In the genomic region with DNA sequence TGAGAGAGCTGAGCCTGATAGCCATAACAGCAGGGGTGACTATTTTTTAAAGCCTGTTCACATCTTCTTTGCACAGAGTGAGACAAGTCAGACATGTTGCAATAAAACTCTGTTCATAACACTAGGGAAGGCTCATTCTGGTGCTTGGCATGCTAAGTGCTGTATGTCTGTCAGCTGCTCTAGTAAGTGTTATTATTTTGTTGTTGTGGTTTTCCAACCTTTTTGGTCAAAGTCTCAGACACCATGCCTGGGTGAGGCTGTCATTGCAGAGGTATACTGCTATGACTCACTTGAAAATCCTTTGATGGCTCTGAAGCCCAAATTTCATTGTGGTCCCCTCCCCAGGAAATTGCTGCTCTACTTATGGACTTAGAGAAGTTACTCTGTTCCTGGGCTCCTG, we compare ENCODE assay signal across 18 cellular contexts.
DNase-seq lines count a peak whose midpoint lies in the region; ATAC-seq and TF ChIP-seq lines count a peak whose summit lies in the region.
"Had no signal": no experiment of that assay in that cellular context is flagged by ENCODE, and none has a peak within 500 bp of the region (broad histone marks: within the 10 kb centered on the region; RNA-seq: fewer than 3 reads in every experiment).

No MANE protein-coding gene starts in this region.

- intact Hi-C loops in esophagus muscularis mucosa (cut with DNase I) = no loop called here
- intact Hi-C loops in transverse colon (cut with DNase I; ENCODE audit: low total_unique reads) = no loop called here
- intact Hi-C loops in activated naive CD4-positive, alpha-beta T cell treated with anti-CD3 and anti-CD28 coated beads for 36 hours (cut with micrococcal nuclease) = loop anchor here (2.0 kb wide), 1 partner anchor 528 kb away; no protein-coding TSS in a partner anchor

- H3K4me3 ChIP-seq in esophagus muscularis mucosa (no peak overlapping the region), transverse colon (no peak overlapping the region)
- H3K4me3 ChIP-seq: GM23338 had no signal

- ATAC-seq in activated naive CD8-positive, alpha-beta T cell treated with anti-CD3 and anti-CD28 coated beads, Interleukin-2, amount 50 U/mL, for 24 hours = no peak
- no peak for ATAC-seq in stimulated activated memory B cell treated with anti-CD40 and anti-IgM and Interleukin-4, amounts not matched to agents 10 μg/mL and 1 μg/mL and 100 μg/mL, for 72 hours
- ATAC-seq: GM23338 had no signal

- H3K27ac ChIP-seq in esophagus muscularis mucosa (replicated peaks in 1 of 4) (no peak overlapping the region), transverse colon (no peak overlapping the region)
- H3K27ac ChIP-seq: 22Rv1 had no signal

- H3K4me3 Mint-ChIP-seq in activated naive CD4-positive, alpha-beta T cell treated with anti-CD3 and anti-CD28 coated beads for 36 hours = no peak overlapping the region
- H3K4me3 Mint-ChIP-seq in activated naive CD8-positive, alpha-beta T cell treated with anti-CD3 and anti-CD28 coated beads, Interleukin-2, amount 50 U/mL, for 24 hours = no peak overlapping the region
- H3K4me3 Mint-ChIP-seq in stimulated activated memory B cell treated with anti-CD40 and anti-IgM and Interleukin-4, amounts not matched to agents 10 μg/mL and 1 μg/mL and 100 μg/mL, for 72 hours = no peak overlapping the region
- H3K4me3 Mint-ChIP-seq: B cell; CD4-positive, alpha-beta T cell; GM23338; H9 had no signal

- H3K36me3 Mint-ChIP-seq in activated naive CD4-positive, alpha-beta T cell treated with anti-CD3 and anti-CD28 coated beads for 36 hours (ENCODE audit: low read depth) = no peaks in the 10 kb centered on the region
- H3K36me3 Mint-ChIP-seq in activated naive CD8-positive, alpha-beta T cell treated with anti-CD3 and anti-CD28 coated beads, Interleukin-2, amount 50 U/mL, for 24 hours (ENCODE audit: low read depth) = no peaks in the 10 kb centered on the region
- H3K36me3 Mint-ChIP-seq in stimulated activated memory B cell treated with anti-CD40 and anti-IgM and Interleukin-4, amounts not matched to agents 10 μg/mL and 1 μg/mL and 100 μg/mL, for 72 hours = no peaks in the 10 kb centered on the region

- H3K27me3 ChIP-seq in esophagus muscularis mucosa (peaks cover 0 to 5% (median 0%) of the 10 kb centered on the region in 4 donors), transverse colon (no peaks in the 10 kb centered on the region)

- no peak overlapping the region for H3K27ac Mint-ChIP-seq in activated naive CD4-positive, alpha-beta T cell treated with anti-CD3 and anti-CD28 coated beads for 36 hours
- H3K27ac Mint-ChIP-seq in activated naive CD8-positive, alpha-beta T cell treated with anti-CD3 and anti-CD28 coated beads, Interleukin-2, amount 50 U/mL, for 24 hours = no peak overlapping the region
- no peak overlapping the region for H3K27ac Mint-ChIP-seq in stimulated activated memory B cell treated with anti-CD40 and anti-IgM and Interleukin-4, amounts not matched to agents 10 μg/mL and 1 μg/mL and 100 μg/mL, for 72 hours
- H3K27ac Mint-ChIP-seq: B cell; CD4-positive, alpha-beta T cell; GM23338; H9 had no signal

- no peaks in the 10 kb centered on the region for H3K4me1 ChIP-seq in esophagus muscularis mucosa
- peaks cover 0 to 6% (median 0%) of the 10 kb centered on the region in 4 donors for H3K4me1 ChIP-seq in transverse colon

- in situ Hi-C loops in transverse colon (cut with MboI; ENCODE audit: low pct_ligation_motif_present in 1 of 4, low pct_unique_long_range_greater_than_20kb in 1 of 4, low sequenced_read_pairs in 3 of 4) = loop anchor here in 2 of 4 donors (10.0 to 25.0 kb wide), 2 partner anchors 122 to 469 kb away; no protein-coding TSS in a partner anchor

- DNase-seq in NCI-H2107 treated with DMSO at 0.1 percent for 48 hours (lab: John Stamatoyannopoulos, UW; ENCODE audit: unreplicated experiment) (peak; percentile 4), NCI-H2107 (lab: John Stamatoyannopoulos, UW) (no peak), GM04503 (ENCODE audit: low read depth) (peak; percentile 19), esophagus muscularis mucosa (ENCODE audit: extremely low spot score) (peak; percentile 77), transverse colon (peak; percentile 16)
- DNase-seq in activated naive CD4-positive, alpha-beta T cell treated with anti-CD3 and anti-CD28 coated beads for 36 hours = no peak
- DNase-seq in activated naive CD8-positive, alpha-beta T cell treated with anti-CD3 and anti-CD28 coated beads, Interleukin-2, amount 50 U/mL, for 24 hours = no peak
- DNase-seq: C1 segment of cervical spinal cord; Calu3; CD4-positive, alpha-beta T cell; DMS 273 treated with DMSO at 0.1 percent for 48 hours; DMS79; H9; IMR-90 had no signal

- H3K36me3 ChIP-seq in esophagus muscularis mucosa = no peaks in the 10 kb centered on the region
- no peaks in the 10 kb centered on the region for H3K36me3 ChIP-seq in transverse colon

- TF ChIP-seq CTCF in esophagus muscularis mucosa (IDR thresholded peaks at IDR 0.05) (no peak), transverse colon (IDR thresholded peaks at IDR 0.05) (no peak)

- peaks cover 2% of the 10 kb centered on the region for H3K27me3 Mint-ChIP-seq in activated naive CD4-positive, alpha-beta T cell treated with anti-CD3 and anti-CD28 coated beads for 36 hours (ENCODE audit: low read depth)
- peaks cover 4% of the 10 kb centered on the region for H3K27me3 Mint-ChIP-seq in activated naive CD8-positive, alpha-beta T cell treated with anti-CD3 and anti-CD28 coated beads, Interleukin-2, amount 50 U/mL, for 24 hours
- H3K27me3 Mint-ChIP-seq in stimulated activated memory B cell treated with anti-CD40 and anti-IgM and Interleukin-4, amounts not matched to agents 10 μg/mL and 1 μg/mL and 100 μg/mL, for 72 hours = peaks cover 8% of the 10 kb centered on the region

- no peak for TF ChIP-seq POLR2A in esophagus muscularis mucosa (IDR thresholded peaks at IDR 0.05; ENCODE audit: low read depth)
- TF ChIP-seq POLR2A in transverse colon (IDR thresholded peaks at IDR 0.05) = no peak

- H3K4me1 Mint-ChIP-seq in activated naive CD4-positive, alpha-beta T cell treated with anti-CD3 and anti-CD28 coated beads for 36 hours (ENCODE audit: low read depth) = no peaks in the 10 kb centered on the region
- no peaks in the 10 kb centered on the region for H3K4me1 Mint-ChIP-seq in activated naive CD8-positive, alpha-beta T cell treated with anti-CD3 and anti-CD28 coated beads, Interleukin-2, amount 50 U/mL, for 24 hours
- no peaks in the 10 kb centered on the region for H3K4me1 Mint-ChIP-seq in stimulated activated memory B cell treated with anti-CD40 and anti-IgM and Interleukin-4, amounts not matched to agents 10 μg/mL and 1 μg/mL and 100 μg/mL, for 72 hours
- H3K4me1 Mint-ChIP-seq: B cell had no signal

- H3K9me3 ChIP-seq in esophagus muscularis mucosa (no peaks in the 10 kb centered on the region), transverse colon (no peaks in the 10 kb centered on the region)

- no peaks in the 10 kb centered on the region for H3K9me3 Mint-ChIP-seq in activated naive CD4-positive, alpha-beta T cell treated with anti-CD3 and anti-CD28 coated beads for 36 hours
- H3K9me3 Mint-ChIP-seq in activated naive CD8-positive, alpha-beta T cell treated with anti-CD3 and anti-CD28 coated beads, Interleukin-2, amount 50 U/mL, for 24 hours = no peaks in the 10 kb centered on the region
- H3K9me3 Mint-ChIP-seq in stimulated activated memory B cell treated with anti-CD40 and anti-IgM and Interleukin-4, amounts not matched to agents 10 μg/mL and 1 μg/mL and 100 μg/mL, for 72 hours = no peaks in the 10 kb centered on the region
- H3K9me3 Mint-ChIP-seq: CD4-positive, alpha-beta T cell; GM23338 had no signal

- TF ChIP-seq EP300 in esophagus muscularis mucosa (IDR thresholded peaks at IDR 0.05) = no peak
- TF ChIP-seq EP300 in transverse colon (IDR thresholded peaks at IDR 0.05; ENCODE audit: low read depth) = no peak

- CTCF ChIA-PET in activated naive CD4-positive, alpha-beta T cell treated with anti-CD3 and anti-CD28 coated beads for 36 hours (lab: Charles Lee) = interaction anchor here (1.7 kb wide), 1 partner anchor 131 kb away, joined by 7 read pairs; a partner anchor contains a TSS

Comparison
In these comparisons a context has a peak if more than half of its experiments do, and no peak if none do; other contexts are left out.
1. DNase-seq: peak in NCI-H2107 treated with DMSO at 0.1 percent for 48 hours (single experiment), GM04503 (single experiment), esophagus muscularis mucosa (single experiment) and transverse colon (single experiment); none in NCI-H2107 (single experiment), activated naive CD4-positive, alpha-beta T cell treated with anti-CD3 and anti-CD28 coated beads for 36 hours (single experiment) and activated naive CD8-positive, alpha-beta T cell treated with anti-CD3 and anti-CD28 coated beads, Interleukin-2, amount 50 U/mL, for 24 hours (single experiment).